1 cellular context compared by ENCODE assay signal in the genomic region with DNA sequence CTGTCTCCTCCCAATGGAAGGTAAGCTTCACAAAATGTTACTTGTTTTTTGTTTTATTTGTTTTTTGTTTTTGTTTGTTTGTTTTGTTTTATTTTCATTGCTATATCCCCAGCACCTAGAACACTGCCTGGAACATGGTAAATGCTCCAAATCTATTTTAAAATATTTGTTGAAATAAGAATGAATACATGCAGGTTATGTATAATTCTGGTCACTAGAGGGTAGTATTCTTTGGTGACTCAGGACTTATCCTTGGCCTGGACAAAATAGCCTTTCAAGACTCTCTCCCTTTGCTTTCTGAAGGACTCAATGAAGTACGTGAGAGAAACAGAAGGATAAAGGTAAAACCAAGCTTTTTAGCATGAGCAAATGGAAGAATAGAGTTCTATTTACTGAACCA.
TF ChIP-seq lines count a peak whose summit lies in the region.

No MANE protein-coding gene starts in this region.

TF ChIP-seq in endothelial cell of umbilical vein, 7 proteins besides CTCF, POLR2A, EP300 and RAD21 (continued from another document):
- no peak for TF ChIP-seq POLR2AphosphoS5 (IDR thresholded peaks at IDR 0.05; ENCODE audit: insufficient read depth, low read depth, low read length)
